Comparison of ENCODE assay signal across 15 cellular contexts in the genomic region with DNA sequence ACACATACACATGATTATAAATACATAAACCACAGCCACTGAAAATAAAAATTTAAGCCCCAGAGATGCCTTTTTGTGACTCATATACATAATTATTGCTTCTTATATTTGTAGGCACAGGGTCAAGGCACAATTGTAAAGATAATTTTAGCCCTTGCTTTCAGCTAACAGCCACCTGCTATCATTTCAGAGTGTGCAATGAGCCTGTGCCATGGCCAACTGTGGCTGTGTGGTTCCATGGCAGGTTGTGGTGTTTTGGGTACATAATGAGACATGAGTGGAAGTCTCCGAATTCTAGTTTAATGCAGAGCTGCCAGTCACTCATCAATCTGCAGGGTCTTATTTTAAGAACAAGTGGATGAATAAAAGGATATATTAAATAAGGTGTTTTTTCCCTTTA.
A peak's percentile ranks its signal among the peaks of the same experiment; 100 is the strongest.
DNase-seq lines count a peak whose midpoint lies in the region; ATAC-seq, FAIRE-seq and TF ChIP-seq lines count a peak whose summit lies in the region.
"Had no signal": no experiment of that assay in that cellular context is flagged by ENCODE, and none has a peak within 500 bp of the region (broad histone marks: within the 10 kb centered on the region; RNA-seq: fewer than 3 reads in every experiment).

No MANE protein-coding gene starts in this region.

- no peak for TF ChIP-seq POLR2A in H54 (IDR thresholded peaks at IDR 0.05; ENCODE audit: low read depth, low read length)

- H3K9ac ChIP-seq in PC-3 (ENCODE audit: low read length) = no peak overlapping the region
- H3K9ac ChIP-seq: BLaER1 had no signal

- TF ChIP-seq CTCF in PC-3 (conservative IDR thresholded peaks at IDR 0.05; ENCODE audit: low read depth, low read length) (no peak), foreskin fibroblast (IDR thresholded peaks at IDR 0.05; ENCODE audit: low read depth, low read length) (no peak)

- no peak overlapping the region for H2AFZ ChIP-seq in PC-3 (ENCODE audit: low read length)

- peak; percentile 15 for FAIRE-seq in H54 (lab: Jason Lieb, UNC)
- FAIRE-seq: A549, GM12878, GM18507 had no signal

- no TSS peak for BruUV-seq in PC-3 (replicated peaks; lab: Mats Ljungman, UMichigan)

- H3K9me3 ChIP-seq in PC-3 (ENCODE audit: low read length) = no peaks in the 10 kb centered on the region
- H3K9me3 ChIP-seq: A549, BLaER1, Caco-2 had no signal

- no peaks in the 10 kb centered on the region for H3K36me3 ChIP-seq in PC-3 (ENCODE audit: low read depth, low read length)
- H3K36me3 ChIP-seq: BLaER1 had no signal

- no peaks in the 10 kb centered on the region for H4K20me1 ChIP-seq in PC-3 (ENCODE audit: low read length)
- H4K20me1 ChIP-seq: BLaER1 had no signal

- POLR2A ChIA-PET in PC-3 (lab: Charles Lee; ENCODE audit: unreplicated experiment) = interaction anchor here (0.5 kb wide), 1 partner anchor 1171 kb away, joined by 14 read pairs; no protein-coding TSS in a partner anchor

- H3K79me2 ChIP-seq in PC-3 (ENCODE audit: low read length) = no peaks in the 10 kb centered on the region

- no peak overlapping the region for H3K27ac ChIP-seq in PC-3 (ENCODE audit: low read length)
- H3K27ac ChIP-seq: A549, BLaER1 had no signal

- H3K4me1 ChIP-seq in PC-3 (ENCODE audit: insufficient read depth, low read length) = peaks cover 29% of the 10 kb centered on the region
- H3K4me1 ChIP-seq: BLaER1, Caco-2 had no signal

- CTCF ChIA-PET in PC-3 (lab: Charles Lee) = interaction anchor here (0.7 kb wide), 1 partner anchor 21 kb away, joined by 4 read pairs; no protein-coding TSS in a partner anchor

- no peaks in the 10 kb centered on the region for H3K27me3 ChIP-seq in PC-3 (ENCODE audit: low read length)
- H3K27me3 ChIP-seq: BLaER1 had no signal

- H3K9me2 ChIP-seq in PC-3 (replicated peaks; ENCODE audit: low read length) = no peaks in the 10 kb centered on the region

- peak overlapping the region; percentile 52; the same call in 1 of the 2 replicates for H3K4me2 ChIP-seq in PC-3 (ENCODE audit: low read length)
- H3K4me2 ChIP-seq: BLaER1 had no signal

- ATAC-seq in PC-3 = no peak
- ATAC-seq: A549, GM12878 had no signal

- H3F3A ChIP-seq in PC-3 (ENCODE audit: low read length, unreplicated experiment) = peaks cover 5% of the 10 kb centered on the region

- DNase-seq in H54 (ENCODE audit: insufficient read length, low spot score) = no peak
- peak; percentile 43 for DNase-seq in NCI-H2227 treated with DMSO at 0.1 percent for 48 hours (lab: John Stamatoyannopoulos, UW)
- no peak for DNase-seq in PC-3
- DNase-seq in myocyte (ENCODE audit: low read depth) = peak; percentile 79
- DNase-seq in AG08395 (ENCODE audit: low spot score) = no peak
- DNase-seq in activated CD4-positive, alpha-beta T cell treated with anti-CD3 and anti-CD28 coated beads, Interleukin-2, amount 50 U/mL, for 48 hours = no peak
- no peak for DNase-seq in foreskin fibroblast
- no peak for DNase-seq in NCI-H510A (lab: John Stamatoyannopoulos, UW)
- DNase-seq: Caco-2; CD8-positive, alpha-beta memory T cell; H7 had no signal

- intact Hi-C loops in PC-3 (cut with micrococcal nuclease) = no loop called here

- H3K4me3 ChIP-seq in PC-3 (ENCODE audit: low read length) (no peak overlapping the region), foreskin fibroblast (ENCODE audit: low read depth in 1 of 2, low read length in 2 of 2) (no peak overlapping the region)
- H3K4me3 ChIP-seq: A549, BLaER1, GM12878 had no signal

Comparison
In these comparisons a context has a peak if more than half of its experiments do, and no peak if none do; other contexts are left out.
1. DNase-seq: peak in NCI-H2227 treated with DMSO at 0.1 percent for 48 hours (single experiment) and myocyte (single experiment); none in H54 (single experiment), PC-3 (single experiment), AG08395 (single experiment), activated CD4-positive, alpha-beta T cell treated with anti-CD3 and anti-CD28 coated beads, Interleukin-2, amount 50 U/mL, for 48 hours (0 of 2), foreskin fibroblast (0 of 2) and NCI-H510A (single experiment).